8 cellular contexts compared by ENCODE assay signal in the genomic region with DNA sequence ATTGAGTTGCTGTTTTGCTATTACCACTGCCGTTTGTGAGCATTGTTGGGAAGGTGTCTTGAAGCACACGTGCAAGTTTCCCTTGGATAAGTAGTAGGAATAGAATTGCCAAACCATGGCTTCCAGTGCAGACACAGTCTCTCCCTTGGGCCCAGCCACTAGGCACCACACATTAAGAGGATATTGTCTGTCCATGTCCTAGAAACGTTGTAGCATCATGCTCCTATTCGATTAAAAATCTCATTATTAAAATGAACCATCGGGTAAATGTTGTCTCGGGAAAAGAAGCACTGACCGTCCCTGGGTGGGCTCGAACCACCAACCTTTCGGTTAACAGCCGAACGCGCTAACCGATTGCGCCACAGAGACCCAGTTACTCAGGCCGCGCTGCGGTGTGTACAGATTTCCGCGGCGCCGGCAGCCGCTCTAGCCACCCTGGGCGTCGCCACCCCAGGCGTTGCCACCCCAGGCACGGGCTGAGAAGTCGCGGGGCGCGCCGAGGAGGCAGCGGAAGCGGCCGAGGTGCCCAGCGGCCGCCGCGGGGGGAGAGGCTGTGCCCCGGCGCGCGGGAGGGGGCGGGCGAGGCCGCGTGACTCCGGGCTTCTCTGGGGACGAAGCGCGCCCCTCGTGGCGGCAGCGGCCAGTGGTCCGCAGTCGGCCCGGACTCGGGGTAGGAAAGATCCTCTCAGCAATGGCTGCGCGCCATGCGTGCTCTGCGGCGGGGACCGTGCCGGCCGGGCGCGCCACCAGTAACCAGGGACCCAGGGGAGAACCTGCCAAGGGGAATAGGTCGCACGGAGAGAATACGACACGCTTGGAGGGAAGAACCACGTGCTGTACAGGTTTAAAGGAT. TPM values are rescaled to one million over a fixed set of nuclear protein-coding genes. Genes with fewer than 3 reads are reported as not detected.
A peak's percentile ranks its signal among the peaks of the same experiment; 100 is the strongest.
DNase-seq lines count a peak whose midpoint lies in the region; FAIRE-seq and TF ChIP-seq lines count a peak whose summit lies in the region.

No MANE protein-coding gene starts in this region.

- no peak overlapping the region for H3K4ac ChIP-seq in H9 (ENCODE audit: low read depth, low read length)

- no peak overlapping the region for H2BK15ac ChIP-seq in H9 (ENCODE audit: low read depth, low read length)

- FAIRE-seq in frontal cortex (lab: Jason Lieb, UNC): no peak

- H3K9me3 ChIP-seq in ES-I3 (ENCODE audit: control insufficient read depth, insufficient read depth, low read length) (no peaks in the 10 kb centered on the region), H9 (ENCODE audit: control insufficient read depth, low read depth, low read length) (no peaks in the 10 kb centered on the region), neutrophil (no peaks in the 10 kb centered on the region)

- H3K36me3 ChIP-seq in ES-I3 (ENCODE audit: insufficient read depth, low read length): no peaks in the 10 kb centered on the region
- H3K36me3 ChIP-seq in neutrophil: no peaks in the 10 kb centered on the region

- peak overlapping the region in 1 of 3 experiments; percentile 89; a peak in 2 of 7 replicates for H3K27ac Mint-ChIP-seq in H9

- WGBS in H9 (ENCODE audit: extremely low coverage, insufficient read length, low lambda C conversion rate): no CpG with 5 or more reads among the region's 72 CpGs

- H4K8ac ChIP-seq in H9 (replicated peaks; ENCODE audit: insufficient read length, low read depth, low read length): no peak overlapping the region

- no peak overlapping the region for H2BK120ac ChIP-seq in H9 (ENCODE audit: low read depth, low read length, poor library complexity, severe bottlenecking)

- H4K91ac ChIP-seq in H9 (ENCODE audit: insufficient read length, low read depth, low read length): no peak overlapping the region

- H3K79me1 ChIP-seq in H9 (ENCODE audit: insufficient read depth, low read depth, low read length, poor library complexity, severe bottlenecking): no peaks in the 10 kb centered on the region

- H2BK12ac ChIP-seq in H9 (ENCODE audit: insufficient read length, low read depth, low read length): no peak overlapping the region

- peak overlapping the region; percentile 86 to 90 for H3K4me3 Mint-ChIP-seq in H9

- peak overlapping the region; percentile 68 for H3K9ac ChIP-seq in ES-I3 (ENCODE audit: low read depth, low read length)
- H3K9ac ChIP-seq in H9 (ENCODE audit: extremely low read depth, insufficient read length, low read length): peak overlapping the region; percentile 27

- peak; percentile 86 for TF ChIP-seq CTCF in H9 (conservative IDR thresholded peaks at IDR 0.05)
- peak; percentile 84 for TF ChIP-seq CTCF in neutrophil (IDR thresholded peaks at IDR 0.05)

- H3K27me3 ChIP-seq in H9 (ENCODE audit: insufficient read depth, low read length) (no peaks in the 10 kb centered on the region), neutrophil (no peaks in the 10 kb centered on the region)

- H3K23ac ChIP-seq in H9 (ENCODE audit: insufficient read length, low read depth, low read length): no peak overlapping the region

- H3K4me1 ChIP-seq in ES-I3 (ENCODE audit: insufficient read depth, low read length) (no peaks in the 10 kb centered on the region), H9 (ENCODE audit: insufficient read depth, low read length) (no peaks in the 10 kb centered on the region), neutrophil (ENCODE audit: control insufficient read depth in 1 of 2, insufficient read depth in 1 of 2, low read depth in 1 of 2, low read length in 1 of 2) (peaks cover 14 to 30% of the 10 kb centered on the region in 2 experiments)

- peaks cover 22% of the 10 kb centered on the region for H3K27me3 Mint-ChIP-seq in H9 (ENCODE audit: low read depth)

- H2AK5ac ChIP-seq in H9 (ENCODE audit: insufficient read length, low read length): no peak overlapping the region

- no peaks in the 10 kb centered on the region for H3K36me3 Mint-ChIP-seq in H9 (ENCODE audit: insufficient read depth in 1 of 3, low read depth in 3 of 3)

- peak overlapping the region; percentile 87 for H3K14ac ChIP-seq in H9 (ENCODE audit: insufficient read depth, low read length)

- H3K18ac ChIP-seq in H9 (ENCODE audit: insufficient read length, low read depth, low read length): peak overlapping the region; percentile 32

- H3K9me3 Mint-ChIP-seq in H9: peaks cover 0 to 3% of the 10 kb centered on the region in 2 experiments; a peak in 1 of 5 replicates

- DNase-seq in H9 (peak; percentile 84), M059J (ENCODE audit: low read depth) (peak; percentile 86), SIG-M5 treated with dmso at 0.1 percent for 504 hours (lab: John Stamatoyannopoulos, UW; ENCODE audit: unreplicated experiment) (peak; percentile 76), frontal cortex (ENCODE audit: low spot score in 2 of 2) (peak; percentile 87 to 91), superior temporal gyrus (ENCODE audit: extremely low spot score) (peak; percentile 83)
- DNase-seq in activated naive CD4-positive, alpha-beta T cell (lab: John Stamatoyannopoulos, UW): peak; percentile 80 to 88 (median 84)

- H3K56ac ChIP-seq in H9 (ENCODE audit: insufficient read length, low read depth, low read length): no peak overlapping the region

- H3K23me2 ChIP-seq in H9 (ENCODE audit: insufficient read length, low read depth, low read length, poor library complexity, severe bottlenecking): no peaks in the 10 kb centered on the region

- no peak overlapping the region for H2BK5ac ChIP-seq in H9 (ENCODE audit: insufficient read length, low read length)

- no peak overlapping the region for H4K5ac ChIP-seq in H9 (ENCODE audit: insufficient read length, low read depth, low read length)

- H3K27ac ChIP-seq in H9 (ENCODE audit: insufficient read length, low read depth, low read length) (no peak overlapping the region), neutrophil (peak overlapping the region; percentile 89)

- H3K4me3 ChIP-seq in neutrophil (ENCODE audit: low read depth in 1 of 2, low read length in 1 of 2): peak overlapping the region; percentile 69

- H2BK20ac ChIP-seq in H9 (ENCODE audit: low read depth, low read length, poor library complexity, severe bottlenecking): no peak overlapping the region

- H3K4me1 Mint-ChIP-seq in H9: 0 out of 4 replicates have a peak, but pooled peaks cover 2 to 4% of the 10 kb centered on the region in 2 experiments

- no peaks in the 10 kb centered on the region for H4K20me1 ChIP-seq in H9 (ENCODE audit: control insufficient read depth, insufficient read depth, insufficient read length)

- H3T11ph ChIP-seq in H9 (ENCODE audit: low read length): no peak overlapping the region

- H3K4me2 ChIP-seq in H9 (ENCODE audit: insufficient read depth, insufficient read length, low read length): peak overlapping the region; percentile 81

- no peak overlapping the region for H2AFZ ChIP-seq in H9 (ENCODE audit: low read length)

- H3K79me2 ChIP-seq in H9 (ENCODE audit: insufficient read depth, low read length): no peaks in the 10 kb centered on the region

RNA-seq across cellular contexts. Expression of a gene that starts 56.2 kb away (rescaled TPM):
- total RNA-seq in H9 (2021): 17.6 and 17.9 TPM in 2 replicates
- total RNA-seq in M059J (2014; rRNA removed; shearing (Covaris generic)): 14.2 and 19.5 TPM in 2 replicates
- total RNA-seq in frontal cortex: 39.5 TPM
